In the genomic region with DNA sequence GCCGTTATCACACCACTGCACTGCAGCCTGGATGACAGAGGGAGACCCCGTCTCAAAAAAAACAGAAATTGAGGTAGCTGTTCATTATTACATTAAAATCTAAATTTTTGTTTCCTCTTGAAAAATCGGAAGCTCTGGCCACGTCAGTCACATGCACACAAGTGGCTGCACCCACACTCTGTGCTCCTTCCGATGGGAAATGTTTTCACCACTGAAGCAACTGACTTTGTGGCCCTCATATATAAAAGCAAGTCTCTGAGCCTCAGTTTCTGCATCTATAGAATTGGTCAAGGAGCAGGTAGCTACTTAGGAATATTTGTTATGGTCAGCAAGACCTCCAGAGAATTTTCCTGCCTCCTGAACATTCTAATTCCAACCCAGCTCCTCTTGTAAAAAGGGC, we compare ENCODE assay signal across 26 cellular contexts. TPM values are rescaled to one million over a fixed set of nuclear protein-coding genes. Genes with fewer than 3 reads are reported as not detected.
DNase-seq lines count a peak whose midpoint lies in the region; ATAC-seq and TF ChIP-seq lines count a peak whose summit lies in the region.
"Had no signal": no experiment of that assay in that cellular context is flagged by ENCODE, and none has a peak within 500 bp of the region (broad histone marks: within the 10 kb centered on the region; RNA-seq: fewer than 3 reads in every experiment).

No MANE protein-coding gene starts in this region.

- H3K27me3 ChIP-seq in HL-60 (ENCODE audit: insufficient read depth, poor library complexity, severe bottlenecking) (no peaks in the 10 kb centered on the region), stomach (peaks cover 0 to 21% (median 7%) of the 10 kb centered on the region in 3 donors), PC-3 (ENCODE audit: low read length) (no peaks in the 10 kb centered on the region)
- H3K27me3 ChIP-seq: vagina had no signal

- CTCF ChIA-PET in PC-3 (lab: Charles Lee), result interaction anchor here (1.0 kb wide), 1 partner anchor 113 kb away, joined by 3 read pairs; no protein-coding TSS in a partner anchor

- H3K9me3 ChIP-seq in stomach (no peaks in the 10 kb centered on the region), PC-3 (ENCODE audit: low read length) (no peaks in the 10 kb centered on the region)
- H3K9me3 ChIP-seq: breast epithelium, vagina had no signal

- H3K27ac ChIP-seq in HL-60 (replicated peaks), result peak overlapping the region; percentile 39
- H3K27ac ChIP-seq in stomach, result peak overlapping the region; percentile 1 to 81 (median 46)
- H3K27ac ChIP-seq in PC-3 (ENCODE audit: low read length), result no peak overlapping the region
- H3K27ac ChIP-seq: breast epithelium, epithelial cell of prostate, SK-N-MC, vagina had no signal

- no peaks in the 10 kb centered on the region for H3K79me2 ChIP-seq in PC-3 (ENCODE audit: low read length)

- H3K36me3 ChIP-seq in stomach, result peaks cover 0 to 13% (median 0%) of the 10 kb centered on the region in 4 donors
- H3K36me3 ChIP-seq in PC-3 (ENCODE audit: low read depth, low read length), result no peaks in the 10 kb centered on the region
- H3K36me3 ChIP-seq: breast epithelium, vagina had no signal

- no peak overlapping the region for H3K9ac ChIP-seq in PC-3 (ENCODE audit: low read length)

- no peak overlapping the region for H2AFZ ChIP-seq in PC-3 (ENCODE audit: low read length)

- TF ChIP-seq EP300 in stomach (IDR thresholded peaks at IDR 0.05), result no peak

- no peak for ATAC-seq in PC-3
- ATAC-seq: activated CD8-positive, alpha-beta T cell treated with anti-CD3 and anti-CD28 coated beads for 36 hours; activated naive CD4-positive, alpha-beta T cell treated with anti-CD3 and anti-CD28 coated beads, Interleukin-2, amount 50 U/mL, for 72 hours; activated T-helper 17 cell treated with anti-CD3 and anti-CD28 coated beads, Interleukin-2, amount 50 U/mL, for 72 hours; T-helper 17 cell had no signal

- POLR2A ChIA-PET in PC-3 (lab: Charles Lee; ENCODE audit: unreplicated experiment), result interaction anchor here (0.7 kb wide), 1 partner anchor 111 kb away, joined by 6 read pairs; a partner anchor contains a TSS

- no peaks in the 10 kb centered on the region for H3K9me2 ChIP-seq in PC-3 (replicated peaks; ENCODE audit: low read length)

- H3K4me2 ChIP-seq in PC-3 (ENCODE audit: low read length), result no peak overlapping the region

- TF ChIP-seq CTCF in HL-60 (IDR thresholded peaks at IDR 0.05; ENCODE audit: insufficient read depth, low read length) (no peak), stomach (IDR thresholded peaks at IDR 0.05) (no peak), PC-3 (conservative IDR thresholded peaks at IDR 0.05; ENCODE audit: low read depth, low read length) (no peak)

- H3K4me1 Mint-ChIP-seq in dendritic cell treated with granulocyte-macrophage colony-stimulating factor and Interleukin-4, amounts not matched to agents 40 ng/mL and 50 ng/mL, for 4 days (ENCODE audit: low read depth), result peaks cover 98% of the 10 kb centered on the region
- H3K4me1 Mint-ChIP-seq: activated T-helper 17 cell treated with anti-CD3 and anti-CD28 coated beads, Interleukin-2, amount 50 U/mL, for 72 hours had no signal

- H3K4me3 ChIP-seq in HL-60 (replicated peaks; ENCODE audit: insufficient read depth, low read length) (no peak overlapping the region), stomach (peak overlapping the region in 2 of 4 donors; percentile 8 to 45), PC-3 (ENCODE audit: low read length) (no peak overlapping the region)
- H3K4me3 ChIP-seq: breast epithelium, lung, SK-N-MC, vagina had no signal

- no TSS peak for BruUV-seq in PC-3 (replicated peaks; lab: Mats Ljungman, UMichigan)

- H3K4me1 ChIP-seq in stomach (peaks cover 26 to 59% (median 47%) of the 10 kb centered on the region in 4 donors), PC-3 (ENCODE audit: insufficient read depth, low read length) (no peaks in the 10 kb centered on the region)
- H3K4me1 ChIP-seq: breast epithelium had no signal

- peak overlapping the region; percentile 96 for H3K27ac Mint-ChIP-seq in dendritic cell treated with granulocyte-macrophage colony-stimulating factor and Interleukin-4, amounts not matched to agents 40 ng/mL and 50 ng/mL, for 4 days
- H3K27ac Mint-ChIP-seq: activated CD8-positive, alpha-beta T cell treated with anti-CD3 and anti-CD28 coated beads for 36 hours; activated naive CD4-positive, alpha-beta T cell treated with anti-CD3 and anti-CD28 coated beads, Interleukin-2, amount 50 U/mL, for 72 hours; activated T-helper 17 cell treated with anti-CD3 and anti-CD28 coated beads, Interleukin-2, amount 50 U/mL, for 72 hours; CD4-positive, alpha-beta memory T cell; stimulated activated naive B cell treated with anti-CD40 and anti-IgM and Interleukin-4, amounts not matched to agents 10 μg/mL and 1 μg/mL and 100 μg/mL, for 72 hours; T-helper 17 cell had no signal

- H3F3A ChIP-seq in PC-3 (ENCODE audit: low read length, unreplicated experiment), result no peaks in the 10 kb centered on the region

- DNase-seq in HL-60 (ENCODE audit: low read depth in 1 of 2, low spot score in 1 of 2) (peak in 1 of 2 experiments; percentile 37), stomach (no peak), PC-3 (no peak), activated gamma-delta T cell (lab: John Stamatoyannopoulos, UW) (no peak), SKM-1 (lab: John Stamatoyannopoulos, UW; ENCODE audit: unreplicated experiment) (no peak)
- DNase-seq: activated CD8-positive, alpha-beta T cell treated with anti-CD3 and anti-CD28 coated beads for 36 hours; CD4-positive, alpha-beta memory T cell; effector CD4-positive, alpha-beta T cell; islet precursor cell; NCI-H1436; NCI-H2081 treated with DMSO at 0.1 percent for 48 hours; NCI-H345; NCI-H748 treated with DMSO at 0.1 percent for 48 hours; RPMI8226; stimulated activated CD4-positive, alpha-beta T cell treated with anti-CD3 and anti-CD28 coated beads, Interleukin-15, amount 100 ng/mL, for 24 hours; T-helper 17 cell had no signal

- intact Hi-C loops in dendritic cell treated with granulocyte-macrophage colony-stimulating factor and Interleukin-4, amounts not matched to agents 40 ng/mL and 50 ng/mL, for 4 days (cut with micrococcal nuclease), result loop anchor here (1.0 kb wide), 1 partner anchor 8 kb away; no protein-coding TSS in a partner anchor
- intact Hi-C loops in stomach (cut with DNase I; ENCODE audit: low total_unique reads), result loop anchor here (10.0 kb wide), 1 partner anchor 48 kb away; a partner anchor contains a TSS
- intact Hi-C loops in PC-3 (cut with micrococcal nuclease), result no loop called here

- H3K9me3 Mint-ChIP-seq in dendritic cell treated with granulocyte-macrophage colony-stimulating factor and Interleukin-4, amounts not matched to agents 40 ng/mL and 50 ng/mL, for 4 days, result no peaks in the 10 kb centered on the region
- H3K9me3 Mint-ChIP-seq: activated CD8-positive, alpha-beta T cell treated with anti-CD3 and anti-CD28 coated beads for 36 hours; activated naive CD4-positive, alpha-beta T cell treated with anti-CD3 and anti-CD28 coated beads, Interleukin-2, amount 50 U/mL, for 72 hours; activated T-helper 17 cell treated with anti-CD3 and anti-CD28 coated beads, Interleukin-2, amount 50 U/mL, for 72 hours; CD4-positive, alpha-beta memory T cell had no signal

- no peaks in the 10 kb centered on the region for H4K20me1 ChIP-seq in PC-3 (ENCODE audit: low read length)

- H3K4me3 Mint-ChIP-seq in dendritic cell treated with granulocyte-macrophage colony-stimulating factor and Interleukin-4, amounts not matched to agents 40 ng/mL and 50 ng/mL, for 4 days, result peak overlapping the region; percentile 95
- H3K4me3 Mint-ChIP-seq: activated CD8-positive, alpha-beta T cell treated with anti-CD3 and anti-CD28 coated beads for 36 hours; activated T-helper 17 cell treated with anti-CD3 and anti-CD28 coated beads, Interleukin-2, amount 50 U/mL, for 72 hours; CD4-positive, alpha-beta memory T cell; T-helper 17 cell had no signal

- TF ChIP-seq POLR2A in stomach (IDR thresholded peaks at IDR 0.05), result no peak

- peaks cover 83% of the 10 kb centered on the region for H3K36me3 Mint-ChIP-seq in dendritic cell treated with granulocyte-macrophage colony-stimulating factor and Interleukin-4, amounts not matched to agents 40 ng/mL and 50 ng/mL, for 4 days (ENCODE audit: low read depth)
- H3K36me3 Mint-ChIP-seq: activated naive CD4-positive, alpha-beta T cell treated with anti-CD3 and anti-CD28 coated beads, Interleukin-2, amount 50 U/mL, for 72 hours; CD4-positive, alpha-beta memory T cell had no signal

- H3K27me3 Mint-ChIP-seq in dendritic cell treated with granulocyte-macrophage colony-stimulating factor and Interleukin-4, amounts not matched to agents 40 ng/mL and 50 ng/mL, for 4 days, result no peaks in the 10 kb centered on the region

- 53 to 64% (median 58%) methylated on average over 5 of the region's 5 CpGs for WGBS in stomach, 5 donors

RNA-seq across cellular contexts. Expression of a gene that starts 4.5 kb away (rescaled TPM):
- total RNA-seq in stomach, result 10 to 100 TPM in 1 of 5 donors, 1 to 10 TPM in 2, not detected in 2; 2.9 to 11.2 (median 7.2) TPM
- 1 to 10 TPM in 2 of 3 donors, under 1 TPM in 1; 0.98 to 2.4 (median 1.7) TPM for polyA plus RNA-seq in stomach
- total RNA-seq in PC-3 (2014; rRNA removed), result not detected in 2 replicates
- total RNA-seq: activated CD8-positive, alpha-beta T cell treated with anti-CD3 and anti-CD28 coated beads for 36 hours; activated naive CD4-positive, alpha-beta T cell treated with anti-CD3 and anti-CD28 coated beads, Interleukin-2, amount 50 U/mL, for 72 hours; activated T-helper 17 cell treated with anti-CD3 and anti-CD28 coated beads, Interleukin-2, amount 50 U/mL, for 72 hours had no signal
- polyA plus RNA-seq: neural cell had no signal

RNA-seq across cellular contexts. Expression of a gene that starts 7.0 kb away (rescaled TPM):
- total RNA-seq in stomach (100 to 1,000 TPM in 1 of 5 donors, 10 to 100 TPM in 4; 17.3 to 102 (median 46.9) TPM), PC-3 (2014; rRNA removed) (84.3 and 105 TPM in 2 replicates)
- polyA plus RNA-seq in stomach, result 100 to 1,000 TPM in 1 of 3 donors, 10 to 100 TPM in 2; 14.2 to 134 (median 44.5) TPM
- total RNA-seq: activated CD8-positive, alpha-beta T cell treated with anti-CD3 and anti-CD28 coated beads for 36 hours had no signal
- polyA plus RNA-seq: CD4-positive, alpha-beta memory T cell; neural cell had no signal

RNA-seq across cellular contexts. Expression of a gene that starts 26.3 kb away (rescaled TPM):
- total RNA-seq in stomach (100 to 1,000 TPM in 1 of 5 donors, 10 to 100 TPM in 4; 22.8 to 253 (median 39.7) TPM), PC-3 (2014; rRNA removed) (97.5 and 99.9 TPM in 2 replicates)
- polyA plus RNA-seq in stomach, result 10 to 100 TPM; 49.9 to 77.6 (median 54.4) TPM

RNA-seq across cellular contexts. Expression of a gene that starts 45.0 kb away (rescaled TPM):
- total RNA-seq in stomach (10 to 100 TPM in 4 of 5 donors, 1 to 10 TPM in 1; 7.8 to 47.3 (median 15.8) TPM), PC-3 (2014; rRNA removed) (19.4 TPM in 2 replicates)
- polyA plus RNA-seq in stomach, result 10 to 100 TPM in 2 of 3 donors, 1 to 10 TPM in 1; 9.5 to 39.7 (median 15.0) TPM

RNA-seq across cellular contexts. Expression of a gene that starts 52.5 kb away (rescaled TPM):
- total RNA-seq in stomach, result 10 to 100 TPM in 4 of 5 donors, 1 to 10 TPM in 1; 8.0 to 58.9 (median 22.9) TPM
- 10 to 100 TPM in 2 of 3 donors, 1 to 10 TPM in 1; 8.4 to 40.0 (median 31.8) TPM for polyA plus RNA-seq in stomach
- 9.6 and 11.4 TPM in 2 replicates for total RNA-seq in PC-3 (2014; rRNA removed)
